15 cellular contexts compared by ENCODE assay signal in the genomic region with DNA sequence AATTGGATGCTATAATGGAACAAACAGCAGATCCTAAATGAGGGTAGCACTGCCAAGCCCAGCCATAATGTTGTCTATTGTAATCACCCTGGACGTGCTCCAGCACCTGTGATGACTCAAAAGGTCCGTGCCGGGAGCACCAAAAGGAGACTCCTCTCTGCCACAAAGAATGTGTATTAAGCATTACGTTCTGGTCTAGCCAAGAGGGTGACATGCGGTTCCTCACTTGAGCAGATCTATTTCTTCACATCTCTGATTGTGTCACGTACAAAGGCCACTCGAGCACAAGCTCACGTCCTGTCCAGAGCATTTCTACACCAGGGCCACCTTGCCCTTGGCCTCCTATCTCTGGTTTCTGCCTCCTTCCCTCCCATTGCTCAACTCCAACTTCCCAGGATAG.
A peak's percentile ranks its signal among the peaks of the same experiment; 100 is the strongest.
DNase-seq lines count a peak whose midpoint lies in the region; ATAC-seq, FAIRE-seq and TF ChIP-seq lines count a peak whose summit lies in the region.
"Had no signal": no experiment of that assay in that cellular context is flagged by ENCODE, and none has a peak within 500 bp of the region (broad histone marks: within the 10 kb centered on the region; RNA-seq: fewer than 3 reads in every experiment).

No MANE protein-coding gene starts in this region.

- no peak overlapping the region for H3K4me3 ChIP-seq in fibroblast of pulmonary artery (replicated peaks; ENCODE audit: low read depth, low read length)

- peak; percentile 86 for DNase-seq in A172 (ENCODE audit: low spot score)
- peak; percentile 72 for DNase-seq in HK-2 (ENCODE audit: unreplicated experiment)
- DNase-seq in RCC 7860 (ENCODE audit: low spot score): peak; percentile 99
- peak; percentile 63 for DNase-seq in fibroblast of pulmonary artery (ENCODE audit: low read depth)
- DNase-seq in occipital lobe (lab: John Stamatoyannopoulos, UW): no peak
- no peak for DNase-seq in foreskin melanocyte
- DNase-seq: activated CD4-positive, alpha-beta T cell treated with anti-CD3 and anti-CD28 coated beads, Interleukin-2, amount 50 U/mL, for 1 hour; activated effector memory CD4-positive, alpha-beta T cell treated with Interleukin-2 at 50 U/mL for 16 hours; GOT3; Kasumi-1; natural killer cell; NCI-H526; small intestine had no signal

- TF ChIP-seq CTCF in fibroblast of pulmonary artery (IDR thresholded peaks at IDR 0.05; ENCODE audit: low read length, missing control alignments): no peak

- ATAC-seq in HG02588 (IDR thresholded peaks at IDR 0.05; ENCODE audit: unreplicated experiment): no peak
- ATAC-seq in HG02840 (IDR thresholded peaks at IDR 0.05; ENCODE audit: low FRiP score, unreplicated experiment): no peak
- ATAC-seq: natural killer cell had no signal

- FAIRE-seq in RCC 7860 (lab: Jason Lieb, UNC): peak; percentile 98
- FAIRE-seq: small intestine had no signal

Comparison
In these comparisons a context has a peak if more than half of its experiments do, and no peak if none do; other contexts are left out.
1. DNase-seq: peak in A172 (single experiment), HK-2 (single experiment), RCC 7860 (single experiment) and fibroblast of pulmonary artery (single experiment); none in occipital lobe (single experiment) and foreskin melanocyte (single experiment).